Comparison of ENCODE assay signal across 10 cellular contexts in genomic region chr14:61102549-61103466, GRCh38.
DNase-seq lines count a peak whose midpoint lies in the region; ATAC-seq, FAIRE-seq and TF ChIP-seq lines count a peak whose summit lies in the region.
"Had no signal": no experiment of that assay in that cellular context is flagged by ENCODE, and none has a peak within 500 bp of the region (broad histone marks: within the 10 kb centered on the region; RNA-seq: fewer than 3 reads in every experiment).

No MANE protein-coding gene starts in this region.

- no peak for ATAC-seq in left cardiac atrium
- no peak for ATAC-seq in activated B cell treated with CpG ODN at 0.5 μM for 24 hours (ENCODE audit: low read depth)
- ATAC-seq in left lung, result no peak
- no peak for ATAC-seq in upper lobe of right lung

- H3K27me3 ChIP-seq in cardiac muscle cell (no peaks in the 10 kb centered on the region), left lung (no peaks in the 10 kb centered on the region), upper lobe of right lung (no peaks in the 10 kb centered on the region), small intestine (ENCODE audit: control insufficient read depth in 2 of 2, insufficient read depth in 2 of 2, low read length in 2 of 2) (no peaks in the 10 kb centered on the region)

- no peaks in the 10 kb centered on the region for H3K27me3 Mint-ChIP-seq in activated B cell treated with CpG ODN at 0.5 μM for 24 hours
- H3K27me3 Mint-ChIP-seq: CD4-positive, CD25-positive, alpha-beta regulatory T cell had no signal

- POLR2A ChIA-PET in activated B cell treated with CpG ODN at 0.5 μM for 24 hours (lab: Charles Lee), result no interaction called here

- H3K27ac Mint-ChIP-seq in activated B cell treated with CpG ODN at 0.5 μM for 24 hours, result peak overlapping the region; percentile 43
- H3K27ac Mint-ChIP-seq: CD4-positive, CD25-positive, alpha-beta regulatory T cell had no signal

- DNase-seq in cardiac muscle cell (ENCODE audit: low read depth in 1 of 2, low spot score in 1 of 2) (peak in 1 of 2 donors; percentile 50), left cardiac atrium (no peak), activated B cell treated with CpG ODN at 0.5 μM for 24 hours (no peak), left lung (no peak), upper lobe of right lung (no peak), small intestine (no peak), DMS79 treated with DMSO at 0.1 percent for 48 hours (lab: John Stamatoyannopoulos, UW) (no peak), NCI-H2196 (lab: John Stamatoyannopoulos, UW; ENCODE audit: unreplicated experiment) (no peak)
- DNase-seq: SHP77 had no signal

- no peak for FAIRE-seq in small intestine (lab: Jason Lieb, UNC)

- peaks cover 32% of the 10 kb centered on the region for H3K4me1 ChIP-seq in cardiac muscle cell (ENCODE audit: low read depth)
- H3K4me1 ChIP-seq in left lung, result peaks cover 24 to 52% of the 10 kb centered on the region in 2 donors
- H3K4me1 ChIP-seq in upper lobe of right lung, result peaks cover 33% of the 10 kb centered on the region
- H3K4me1 ChIP-seq in small intestine (ENCODE audit: control insufficient read depth in 2 of 2, insufficient read depth in 1 of 2, low read depth in 1 of 2, low read length in 1 of 2), result peaks cover 0 to 2% of the 10 kb centered on the region in 2 donors

- H3K4me3 ChIP-seq in cardiac muscle cell, result no peak overlapping the region
- H3K4me3 ChIP-seq in left lung, result no peak overlapping the region
- H3K4me3 ChIP-seq in upper lobe of right lung, result no peak overlapping the region
- no peak overlapping the region for H3K4me3 ChIP-seq in small intestine (ENCODE audit: low read depth in 1 of 2, low read length in 2 of 2)

- H3K9me3 ChIP-seq in cardiac muscle cell (ENCODE audit: low read depth), result no peaks in the 10 kb centered on the region
- H3K9me3 ChIP-seq in left lung, result peaks cover 0 to under 1% of the 10 kb centered on the region in 2 donors
- no peaks in the 10 kb centered on the region for H3K9me3 ChIP-seq in upper lobe of right lung
- no peaks in the 10 kb centered on the region for H3K9me3 ChIP-seq in small intestine (ENCODE audit: control insufficient read depth, low read depth)

- 73 to 82% (median 78%) methylated on average over 10 of the region's 10 CpGs for WGBS in small intestine, 3 donors

- no peak overlapping the region for H3K4me3 Mint-ChIP-seq in activated B cell treated with CpG ODN at 0.5 μM for 24 hours
- H3K4me3 Mint-ChIP-seq: CD4-positive, CD25-positive, alpha-beta regulatory T cell had no signal

- H3K9me3 Mint-ChIP-seq in activated B cell treated with CpG ODN at 0.5 μM for 24 hours, result no peaks in the 10 kb centered on the region

- H3K36me3 ChIP-seq in cardiac muscle cell (no peaks in the 10 kb centered on the region), left lung (no peaks in the 10 kb centered on the region), upper lobe of right lung (no peaks in the 10 kb centered on the region), small intestine (ENCODE audit: control insufficient read depth in 2 of 2, insufficient read depth in 2 of 2, low read length in 2 of 2) (no peaks in the 10 kb centered on the region)

- H3K27ac ChIP-seq in cardiac muscle cell, result peak overlapping the region; percentile 85
- H3K27ac ChIP-seq in left lung, result peak overlapping the region; percentile 78 to 86
- peak overlapping the region; percentile 48 for H3K27ac ChIP-seq in upper lobe of right lung
- H3K27ac ChIP-seq in small intestine (ENCODE audit: low read depth in 1 of 2, low read length in 1 of 2), result peak overlapping the region in 1 of 2 donors; percentile 80

- intact Hi-C loops in left cardiac atrium (cut with DNase I), result no loop called here
- intact Hi-C loops in activated B cell treated with CpG ODN at 0.5 μM for 24 hours (cut with micrococcal nuclease), result no loop called here
- intact Hi-C loops in left lung (cut with DNase I), result no loop called here
- intact Hi-C loops in upper lobe of right lung (cut with DNase I), result no loop called here

- TF ChIP-seq CTCF in cardiac muscle cell (IDR thresholded peaks at IDR 0.05; ENCODE audit: low read depth, low read length) (no peak), activated B cell treated with CpG ODN at 0.5 μM for 24 hours (IDR thresholded peaks at IDR 0.05) (no peak), left lung (IDR thresholded peaks at IDR 0.05) (no peak), upper lobe of right lung (IDR thresholded peaks at IDR 0.05) (no peak)

- H3K36me3 Mint-ChIP-seq in activated B cell treated with CpG ODN at 0.5 μM for 24 hours (ENCODE audit: low read depth), result no peaks in the 10 kb centered on the region

- CTCF ChIA-PET in activated B cell treated with CpG ODN at 0.5 μM for 24 hours (lab: Charles Lee), result no interaction called here

- H3K4me1 Mint-ChIP-seq in activated B cell treated with CpG ODN at 0.5 μM for 24 hours, result peaks cover 21% of the 10 kb centered on the region
- H3K4me1 Mint-ChIP-seq: CD4-positive, CD25-positive, alpha-beta regulatory T cell had no signal
